Comparison of ENCODE assay signal across 8 cellular contexts in genomic region chr7:20330797-20331230, GRCh38. TPM values are rescaled to one million over a fixed set of nuclear protein-coding genes. Genes with fewer than 3 reads are reported as not detected.
DNase-seq lines count a peak whose midpoint lies in the region; ATAC-seq and TF ChIP-seq lines count a peak whose summit lies in the region.

ITGB8 (plus strand) TSS chr7:20330900; CDS start chr7:20331807, 907 bp downstream.

- no peaks in the 10 kb centered on the region for H3K27me3 ChIP-seq in OCI-LY3 (ENCODE audit: low read depth, low read length)
- H3K27me3 ChIP-seq in colonic mucosa = peaks cover 4% of the 10 kb centered on the region
- H3K27me3 ChIP-seq in tibial artery = no peaks in the 10 kb centered on the region

- H3K36me3 ChIP-seq in OCI-LY3 (replicated peaks; ENCODE audit: low read depth, low read length) = no peaks in the 10 kb centered on the region
- no peaks in the 10 kb centered on the region for H3K36me3 ChIP-seq in colonic mucosa
- H3K36me3 ChIP-seq in tibial artery = no peaks in the 10 kb centered on the region

- TF ChIP-seq CTCF in CD14-positive monocyte (IDR thresholded peaks at IDR 0.05) (no peak), OCI-LY3 (IDR thresholded peaks at IDR 0.05; ENCODE audit: low read depth, low read length) (no peak), colonic mucosa (IDR thresholded peaks at IDR 0.05) (no peak), tibial artery (IDR thresholded peaks at IDR 0.05) (no peak)

- peaks cover 7 to 12% of the 10 kb centered on the region in 2 donors for H3K36me3 Mint-ChIP-seq in CD14-positive monocyte

- peaks cover 50% of the 10 kb centered on the region for H3K79me2 ChIP-seq in OCI-LY3 (ENCODE audit: low read length)

- peak within 1 kb of the TSS; percentile 97 for H3K4me2 ChIP-seq in OCI-LY3 (ENCODE audit: low read length)

- peak within 1 kb of the TSS; percentile 31 to 85 (median 81) for H3K27ac Mint-ChIP-seq in CD14-positive monocyte

- H3K27ac ChIP-seq in OCI-LY3 (ENCODE audit: low read length) = peak within 1 kb of the TSS; percentile 94
- peak within 1 kb of the TSS; percentile 93 for H3K27ac ChIP-seq in colonic mucosa
- peak within 1 kb of the TSS; percentile 85 to 90 for H3K27ac ChIP-seq in tibial artery

- H3K9me3 ChIP-seq in OCI-LY3 (ENCODE audit: insufficient read depth, low read length) (no peaks in the 10 kb centered on the region), colonic mucosa (no peaks in the 10 kb centered on the region), tibial artery (no peaks in the 10 kb centered on the region)

- intact Hi-C loops in CD14-positive monocyte (cut with micrococcal nuclease) = no loop called here
- intact Hi-C loops in colonic mucosa (cut with DNase I) = no loop called here
- intact Hi-C loops in tibial artery (cut with DNase I; ENCODE audit: low total_unique reads) = no loop called here

- H3K4me1 Mint-ChIP-seq in CD14-positive monocyte = peaks cover 24% of the 10 kb centered on the region

- H3K27me3 Mint-ChIP-seq in CD14-positive monocyte (ENCODE audit: low read depth in 3 of 3) = peaks cover 28 to 40% (median 31%) of the 10 kb centered on the region in 3 donors

- peak within 1 kb of the TSS; percentile 85 for H3K9ac ChIP-seq in OCI-LY3 (ENCODE audit: low read length)
- H3K9ac ChIP-seq in colonic mucosa (ENCODE audit: low read depth in 2 of 2, low read length in 2 of 2) = peak within 1 kb of the TSS; percentile 90 to 96

- peaks cover 35% of the 10 kb centered on the region for H3K4me1 ChIP-seq in OCI-LY3 (ENCODE audit: low read length)
- no peaks in the 10 kb centered on the region for H3K4me1 ChIP-seq in colonic mucosa
- peaks cover 0 to 7% (median 2%) of the 10 kb centered on the region in 4 donors for H3K4me1 ChIP-seq in tibial artery

- peaks cover 0 to 7% (median 3%) of the 10 kb centered on the region in 7 donors for H3K9me3 Mint-ChIP-seq in CD14-positive monocyte

- H3K4me3 ChIP-seq in OCI-LY3 (ENCODE audit: low read length) (peak within 1 kb of the TSS; percentile 92), colonic mucosa (peak within 1 kb of the TSS; percentile 69), tibial artery (peak within 1 kb of the TSS; percentile 81 to 85)

- DNase-seq in CD14-positive monocyte (ENCODE audit: low spot score) (peak; percentile 45), colonic mucosa (peak; percentile 56), lung microvascular endothelial cell (ENCODE audit: low read depth in 2 of 2) (peak in 1 of 2 donors; percentile 3), tibial artery (peak; percentile 33 to 71), activated gamma-delta T cell (lab: John Stamatoyannopoulos, UW) (no peak)

- peak; percentile 13 for ATAC-seq in GM18861 (IDR thresholded peaks at IDR 0.05; ENCODE audit: unreplicated experiment)
- ATAC-seq in HG02981 (IDR thresholded peaks at IDR 0.05; ENCODE audit: unreplicated experiment) = peak; percentile 21

- peak within 1 kb of the TSS; percentile 94 to 100 for H3K4me3 Mint-ChIP-seq in CD14-positive monocyte

- peak within 1 kb of the TSS; percentile 61; the same call in 1 of the 2 replicates for H2AFZ ChIP-seq in OCI-LY3 (ENCODE audit: low read depth, low read length)

- no peaks in the 10 kb centered on the region for H4K20me1 ChIP-seq in OCI-LY3 (ENCODE audit: insufficient read depth, low read length)

RNA-seq across cellular contexts. Expression of gene ITGB8, which starts in this region (rescaled TPM):
- polyA plus RNA-seq in CD14-positive monocyte = under 1 TPM; 0.19 to 0.28 TPM
- total RNA-seq in colonic mucosa = 1 to 10 TPM; 7.3 to 8.1 TPM
- total RNA-seq in lung microvascular endothelial cell = 2.6 and 31.2 TPM in 2 replicates

Comparison
In these comparisons a context has a peak if more than half of its experiments do, and no peak if none do; other contexts are left out.
1. Peak in DNase-seq in CD14-positive monocyte; RNA of the gene not detected or under 1 TPM.